12 cellular contexts compared by ENCODE assay signal in the genomic region with DNA sequence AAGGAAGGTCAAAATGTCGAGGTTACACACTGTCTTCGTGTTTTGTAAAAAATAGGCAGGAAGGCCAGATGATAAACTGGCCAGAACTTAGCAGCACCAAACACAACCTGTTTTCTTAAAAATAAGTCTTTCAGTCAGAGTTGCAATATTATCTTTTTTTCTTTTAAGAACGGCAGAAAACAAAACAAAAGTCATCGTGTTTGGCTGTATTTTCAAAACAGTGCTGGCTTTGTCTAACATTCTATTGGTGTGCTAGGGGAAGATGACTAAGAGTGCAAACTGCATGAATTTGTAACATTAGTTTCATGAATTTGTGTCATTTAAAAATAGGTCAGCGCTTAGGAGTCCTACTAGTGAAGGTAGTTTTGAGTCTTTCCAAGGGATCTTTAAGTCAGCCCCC. TPM values are rescaled to one million over a fixed set of nuclear protein-coding genes. Genes with fewer than 3 reads are reported as not detected.
DNase-seq lines count a peak whose midpoint lies in the region; ATAC-seq, FAIRE-seq and TF ChIP-seq lines count a peak whose summit lies in the region.
"Had no signal": no experiment of that assay in that cellular context is flagged by ENCODE, and none has a peak within 500 bp of the region (broad histone marks: within the 10 kb centered on the region; RNA-seq: fewer than 3 reads in every experiment).

No MANE protein-coding gene starts in this region.

- no peak overlapping the region for H3K27ac ChIP-seq in CD4-positive, alpha-beta T cell (ENCODE audit: low read depth, low read length)
- H3K27ac ChIP-seq in psoas muscle (peak overlapping the region; percentile 95), pancreas (peak overlapping the region in 1 of 4 donors; percentile 28)

- peaks cover 20% of the 10 kb centered on the region for H3K4me1 ChIP-seq in psoas muscle
- H3K4me1 ChIP-seq in pancreas, result no peaks in the 10 kb centered on the region

- H3K36me3 ChIP-seq in psoas muscle (ENCODE audit: insufficient read depth in 1 of 2, low read depth in 1 of 2), result no peaks in the 10 kb centered on the region
- no peaks in the 10 kb centered on the region for H3K36me3 ChIP-seq in pancreas

- peaks cover 19% of the 10 kb centered on the region for H3K36me3 Mint-ChIP-seq in CD4-positive, alpha-beta T cell (ENCODE audit: low read depth)
- H3K36me3 Mint-ChIP-seq in T-helper 17 cell (ENCODE audit: low read depth), result peaks cover 13% of the 10 kb centered on the region
- H3K36me3 Mint-ChIP-seq: memory B cell had no signal

- CTCF ChIA-PET in CD4-positive, alpha-beta T cell (lab: Charles Lee), result no interaction called here

- H3K4me3 Mint-ChIP-seq in CD4-positive, alpha-beta T cell, result peak overlapping the region; percentile 89
- peak overlapping the region; percentile 91 for H3K4me3 Mint-ChIP-seq in T-helper 17 cell
- H3K4me3 Mint-ChIP-seq: memory B cell had no signal

- POLR2A ChIA-PET in CD4-positive, alpha-beta T cell (lab: Charles Lee), result interaction anchor here (0.6 kb wide), 1 partner anchor 11 kb away, joined by 5 read pairs; no protein-coding TSS in a partner anchor

- intact Hi-C loops in CD4-positive, alpha-beta T cell (cut with DNase I, micrococcal nuclease), result no loop called here
- intact Hi-C loops in psoas muscle (cut with DNase I), result loop anchor here in 1 of 2 donors (5.0 kb wide), 1 partner anchor 233 kb away; no protein-coding TSS in a partner anchor
- intact Hi-C loops in pancreas (cut with DNase I), result no loop called here

- H3K27ac Mint-ChIP-seq in CD4-positive, alpha-beta T cell, result peak overlapping the region; percentile 80
- peak overlapping the region; percentile 96 for H3K27ac Mint-ChIP-seq in T-helper 17 cell
- H3K27ac Mint-ChIP-seq: memory B cell had no signal

- H3K4me1 Mint-ChIP-seq in CD4-positive, alpha-beta T cell (ENCODE audit: low read depth), result peaks cover 48% of the 10 kb centered on the region
- peaks cover 54% of the 10 kb centered on the region for H3K4me1 Mint-ChIP-seq in T-helper 17 cell

- in situ Hi-C loops in KBM-7 (cut with MboI; ENCODE audit: low pct_unique_long_range_greater_than_20kb, low sequenced_read_pairs), result no loop called here

- H3K27me3 Mint-ChIP-seq in CD4-positive, alpha-beta T cell, result peaks cover 7% of the 10 kb centered on the region
- H3K27me3 Mint-ChIP-seq in T-helper 17 cell, result no peaks in the 10 kb centered on the region

- no peak for TF ChIP-seq CTCF in CD4-positive, alpha-beta T cell (IDR thresholded peaks at IDR 0.05)
- TF ChIP-seq CTCF in fibroblast of villous mesenchyme (IDR thresholded peaks at IDR 0.05; ENCODE audit: insufficient read depth, low read depth, low read length) (no peak), psoas muscle (IDR thresholded peaks at IDR 0.05) (no peak), pancreas (IDR thresholded peaks at IDR 0.05) (no peak)

- DNase-seq in CD4-positive, alpha-beta T cell, result no peak
- DNase-seq in T-helper 17 cell, result no peak
- DNase-seq in fibroblast of villous mesenchyme (ENCODE audit: low read depth), result peak; percentile 18
- DNase-seq in psoas muscle, result no peak
- no peak for DNase-seq in HUDEP-2 (lab: John Stamatoyannopoulos, UW; ENCODE audit: unreplicated experiment in 76 of 76)
- no peak for DNase-seq in KBM-7
- no peak for DNase-seq in pancreas
- DNase-seq: activated CD4-positive, alpha-beta T cell treated with anti-CD3 and anti-CD28 coated beads, Interleukin-2, amount 50 U/mL, for 4 hours; DMS 273 treated with DMSO at 0.1 percent for 48 hours had no signal

- H3K4me3 ChIP-seq in fibroblast of villous mesenchyme (ENCODE audit: low read depth, low read length) (peak overlapping the region; percentile 79), psoas muscle (peak overlapping the region; percentile 84), pancreas (peak overlapping the region in 1 of 4 donors; percentile 15)

- H3K9me3 ChIP-seq in CD4-positive, alpha-beta T cell (ENCODE audit: control insufficient read depth, low read length), result no peaks in the 10 kb centered on the region
- H3K9me3 ChIP-seq in T-helper 17 cell (ENCODE audit: control insufficient read depth, low read length, poor library complexity, severe bottlenecking) (no peaks in the 10 kb centered on the region), psoas muscle (no peaks in the 10 kb centered on the region), pancreas (no peaks in the 10 kb centered on the region)

- H3K27me3 ChIP-seq in CD4-positive, alpha-beta T cell (ENCODE audit: control insufficient read depth, insufficient read depth, low read length), result no peaks in the 10 kb centered on the region
- H3K27me3 ChIP-seq in psoas muscle (ENCODE audit: insufficient read depth in 3 of 3, low read length in 2 of 3) (no peaks in the 10 kb centered on the region), pancreas (no peaks in the 10 kb centered on the region)

- 10 to 23% (median 15%) methylated on average over 5 of the region's 5 CpGs for WGBS in psoas muscle, 3 donors
- WGBS in pancreas, 2 donors, result 66 to 71% methylated on average over 5 of the region's 5 CpGs

- no peak for ATAC-seq in CD4-positive, alpha-beta T cell (ENCODE audit: poor library complexity)
- ATAC-seq in T-helper 17 cell (peak; percentile 18), psoas muscle (no peak), HG02885 (IDR thresholded peaks at IDR 0.05; ENCODE audit: poor library complexity, unreplicated experiment) (no peak), pancreas (no peak)

- no peaks in the 10 kb centered on the region for H3K9me3 Mint-ChIP-seq in CD4-positive, alpha-beta T cell
- H3K9me3 Mint-ChIP-seq: memory B cell had no signal

- no peak for FAIRE-seq in pancreas (lab: Jason Lieb, UNC)
- FAIRE-seq: H54 had no signal

RNA-seq across cellular contexts. Expression of a gene that starts 5.3 kb away (rescaled TPM):
- total RNA-seq in CD4-positive, alpha-beta T cell, result 10 to 100 TPM; 36.0 to 36.2 TPM
- total RNA-seq in T-helper 17 cell (100 to 1,000 TPM; 130 to 139 TPM), fibroblast of villous mesenchyme (0.86 and 3.5 TPM in 2 replicates), psoas muscle (10 to 100 TPM; 35.2 to 52.3 (median 39.9) TPM), pancreas (10 to 100 TPM in 3 of 6 donors, 1 to 10 TPM in 3; 1.6 to 17.0 (median 6.7) TPM)
- polyA plus RNA-seq in psoas muscle (10 to 100 TPM in 2 of 3 donors, 1 to 10 TPM in 1; 6.0 to 21.9 (median 13.1) TPM), pancreas (1 to 10 TPM; 2.5 to 3.0 TPM)
